Comparison of ENCODE assay signal across 14 cellular contexts in genomic region chr13:20090349-20090748, GRCh38.
DNase-seq lines count a peak whose midpoint lies in the region; ATAC-seq, FAIRE-seq and TF ChIP-seq lines count a peak whose summit lies in the region.
"Had no signal": no experiment of that assay in that cellular context is flagged by ENCODE, and none has a peak within 500 bp of the region (broad histone marks: within the 10 kb centered on the region; RNA-seq: fewer than 3 reads in every experiment).

No MANE protein-coding gene starts in this region.

- intact Hi-C loops in HepG2 (cut with micrococcal nuclease; ENCODE audit: unreplicated experiment), result loop anchor here (2.0 kb wide), 1 partner anchor 72 kb away; no protein-coding TSS in a partner anchor

- CTCF ChIA-PET in HEK293 (lab: Yijun Ruan, JAX), result interaction anchor here (1.0 to 1.3 kb wide), 2 partner anchors 21 to 73 kb away, joined by 3 read pairs; no protein-coding TSS in a partner anchor
- CTCF ChIA-PET in HepG2 (lab: Yijun Ruan, JAX; ENCODE audit: low intra/inter-chr PET ratio, low total read pairs), result no interaction called here

- no peak for ATAC-seq in HepG2
- no peak for ATAC-seq in stimulated activated naive B cell treated with anti-CD40 and anti-IgM and Interleukin-4, amounts not matched to agents 10 μg/mL and 1 μg/mL and 100 μg/mL, for 72 hours (replicated peaks)
- no peak for ATAC-seq in GM21360 (IDR thresholded peaks at IDR 0.05; ENCODE audit: unreplicated experiment)
- ATAC-seq: body of pancreas had no signal

- no peak overlapping the region for H2AFZ ChIP-seq in HepG2 (ENCODE audit: low read length)

- H3K9ac ChIP-seq in HepG2 (ENCODE audit: insufficient read depth, low read depth, low read length), result no peak overlapping the region

- H3K79me2 ChIP-seq in HepG2 (ENCODE audit: insufficient read depth, low read length), result no peaks in the 10 kb centered on the region

- H3K36me3 ChIP-seq in HEK293 (ENCODE audit: control insufficient read depth in 2 of 2, insufficient read depth in 1 of 2, low read length in 2 of 2) (peaks cover 0 to 9% of the 10 kb centered on the region in 2 experiments; a peak in 2 of 3 replicates), HepG2 (replicated peaks in 1 of 2; ENCODE audit: control insufficient read depth in 1 of 2, insufficient read depth in 2 of 2, low read length in 2 of 2) (peaks cover 0 to 4% of the 10 kb centered on the region in 2 experiments; a peak in 1 of 5 replicates)
- H3K36me3 ChIP-seq in effector memory CD4-positive, alpha-beta T cell (ENCODE audit: control insufficient read depth, insufficient read depth, low read length), result peaks cover 6% of the 10 kb centered on the region

- no peaks in the 10 kb centered on the region for H3K9me3 Mint-ChIP-seq in stimulated activated naive B cell treated with anti-CD40 and anti-IgM and Interleukin-4, amounts not matched to agents 10 μg/mL and 1 μg/mL and 100 μg/mL, for 72 hours
- H3K9me3 Mint-ChIP-seq: activated T-helper 2 cell treated with anti-CD3 and anti-CD28 coated beads, Interferon-gamma antibody, Interleukin-2, Interleukin-4, amounts not matched to agents 10 μg/mL and 5 μg/mL and 100 μg/mL, durations not matched to agents 14 hours and 24 hours and 36 hours; immature natural killer cell had no signal

- H3K27me3 Mint-ChIP-seq in stimulated activated naive B cell treated with anti-CD40 and anti-IgM and Interleukin-4, amounts not matched to agents 10 μg/mL and 1 μg/mL and 100 μg/mL, for 72 hours, result no peaks in the 10 kb centered on the region

- no peak for FAIRE-seq in HepG2 (lab: Jason Lieb, UNC)

- H3K4me2 ChIP-seq in HepG2 (ENCODE audit: low read depth, low read length), result no peak overlapping the region

- BruUV-seq in HepG2 (replicated peaks; lab: Mats Ljungman, UMichigan), result no TSS peak

- DNase-seq in CD1c-positive myeloid dendritic cell (ENCODE audit: extremely low spot score) (peak; percentile 19), SW480 (ENCODE audit: low spot score) (peak; percentile 32), HepG2 (ENCODE audit: low spot score) (no peak), NCI-H2196 (lab: John Stamatoyannopoulos, UW; ENCODE audit: unreplicated experiment) (no peak)
- no peak for DNase-seq in stimulated activated naive B cell treated with anti-CD40 and anti-IgM and Interleukin-4, amounts not matched to agents 10 μg/mL and 1 μg/mL and 100 μg/mL, for 72 hours
- no peak for DNase-seq in effector memory CD4-positive, alpha-beta T cell
- DNase-seq: activated CD4-positive, alpha-beta T cell treated with anti-CD3 and anti-CD28 coated beads for 1 hour; body of pancreas; EL had no signal

- in situ Hi-C loops in HepG2 (cut with HindIII; ENCODE audit: extremely low pct_ligation_motif_present, low pct_unique_long_range_greater_than_20kb), result no loop called here

- H4K20me1 ChIP-seq in HepG2 (ENCODE audit: insufficient read depth, low read length), result no peaks in the 10 kb centered on the region

- no peaks in the 10 kb centered on the region for H3K4me1 ChIP-seq in HEK293 (ENCODE audit: control insufficient read depth, insufficient read depth, low read length)
- no peaks in the 10 kb centered on the region for H3K4me1 ChIP-seq in HepG2 (ENCODE audit: insufficient read depth, low read length)
- no peaks in the 10 kb centered on the region for H3K4me1 ChIP-seq in effector memory CD4-positive, alpha-beta T cell (ENCODE audit: control insufficient read depth, insufficient read depth, low read length, poor library complexity, severe bottlenecking)
- H3K4me1 ChIP-seq: body of pancreas, esophagus muscularis mucosa had no signal

- no peak for TF ChIP-seq EP300 in HepG2 (IDR thresholded peaks at IDR 0.05; ENCODE audit: low read depth in 2 of 2, low read length in 2 of 2)
- no peak for TF ChIP-seq EP300 in HepG2 (CRISPR knock-in tag; IDR thresholded peaks at IDR 0.05; ENCODE audit: borderline replicate concordance)

- POLR2A ChIA-PET in HEK293 (lab: Yijun Ruan, JAX), result no interaction called here
- POLR2A ChIA-PET in HepG2 (lab: Yijun Ruan, JAX), result no interaction called here

- no peak for TF ChIP-seq RAD21 in HepG2 (CRISPR knock-in tag; IDR thresholded peaks at IDR 0.05)

- no peak overlapping the region for H3K27ac ChIP-seq in HEK293 (ENCODE audit: extremely low read depth, low read depth, low read length)
- no peak overlapping the region for H3K27ac ChIP-seq in HepG2 (ENCODE audit: extremely low read length, insufficient read depth, low read length)
- H3K27ac ChIP-seq in effector memory CD4-positive, alpha-beta T cell (ENCODE audit: insufficient read depth, low read length, poor library complexity, severe bottlenecking), result no peak overlapping the region
- H3K27ac ChIP-seq: body of pancreas, esophagus muscularis mucosa had no signal

- no peak overlapping the region for H3K4me3 Mint-ChIP-seq in stimulated activated naive B cell treated with anti-CD40 and anti-IgM and Interleukin-4, amounts not matched to agents 10 μg/mL and 1 μg/mL and 100 μg/mL, for 72 hours
- H3K4me3 Mint-ChIP-seq: immature natural killer cell had no signal

- no peak overlapping the region for H3K27ac Mint-ChIP-seq in stimulated activated naive B cell treated with anti-CD40 and anti-IgM and Interleukin-4, amounts not matched to agents 10 μg/mL and 1 μg/mL and 100 μg/mL, for 72 hours
- H3K27ac Mint-ChIP-seq: activated T-helper 2 cell treated with anti-CD3 and anti-CD28 coated beads, Interferon-gamma antibody, Interleukin-2, Interleukin-4, amounts not matched to agents 10 μg/mL and 5 μg/mL and 100 μg/mL, durations not matched to agents 14 hours and 24 hours and 36 hours had no signal

- TF ChIP-seq CTCF in HEK293 (tag by site-specific recombination; IDR thresholded peaks at IDR 0.05) (no peak), HepG2 (CRISPR knock-in tag; IDR thresholded peaks at IDR 0.05) (0 out of 2 replicates have a peak, but pooled peaks have one; percentile 11)

- no peak for TF ChIP-seq POLR2A in HepG2 (IDR thresholded peaks at IDR 0.05; ENCODE audit: insufficient read depth in 1 of 2, low read depth in 2 of 2, low read length in 2 of 2)

- H3K27me3 ChIP-seq in HepG2 (ENCODE audit: control insufficient read depth in 1 of 2, insufficient read depth in 2 of 2, low read length in 2 of 2), result no peaks in the 10 kb centered on the region
- no peaks in the 10 kb centered on the region for H3K27me3 ChIP-seq in effector memory CD4-positive, alpha-beta T cell (replicated peaks; ENCODE audit: control insufficient read depth, insufficient read depth, low read length, poor library complexity, severe bottlenecking)
- H3K27me3 ChIP-seq: body of pancreas, esophagus muscularis mucosa had no signal

- 95% methylated on average over 1 of the region's 1 CpG for WGBS in HepG2 (ENCODE audit: low lambda C conversion rate)

- peaks cover 9% of the 10 kb centered on the region in 2 donors for H3K36me3 Mint-ChIP-seq in stimulated activated naive B cell treated with anti-CD40 and anti-IgM and Interleukin-4, amounts not matched to agents 10 μg/mL and 1 μg/mL and 100 μg/mL, for 72 hours

- H3K9me3 ChIP-seq in HEK293 (ENCODE audit: control insufficient read depth, insufficient read depth, low read depth, low read length), result no peaks in the 10 kb centered on the region
- H3K9me3 ChIP-seq in HepG2 (ENCODE audit: low read length), result no peaks in the 10 kb centered on the region
- H3K9me3 ChIP-seq in effector memory CD4-positive, alpha-beta T cell (ENCODE audit: control insufficient read depth, low read length), result no peaks in the 10 kb centered on the region
- H3K9me3 ChIP-seq: body of pancreas, esophagus muscularis mucosa had no signal

- no peaks in the 10 kb centered on the region for H3K4me1 Mint-ChIP-seq in stimulated activated naive B cell treated with anti-CD40 and anti-IgM and Interleukin-4, amounts not matched to agents 10 μg/mL and 1 μg/mL and 100 μg/mL, for 72 hours
- H3K4me1 Mint-ChIP-seq: immature natural killer cell had no signal

- H3K4me3 ChIP-seq in HEK293 (ENCODE audit: low read depth, low read length) (no peak overlapping the region), HepG2 (replicated peaks in 1 of 3; ENCODE audit: insufficient read depth in 1 of 3, low read depth in 2 of 3, low read length in 3 of 3) (no peak overlapping the region)
- no peak overlapping the region for H3K4me3 ChIP-seq in effector memory CD4-positive, alpha-beta T cell (ENCODE audit: insufficient read depth, low read depth, low read length, poor library complexity, severe bottlenecking)
- H3K4me3 ChIP-seq: body of pancreas, esophagus muscularis mucosa had no signal

TF ChIP-seq in HEK293, 187 proteins besides CTCF, POLR2A, EP300 and RAD21:
- no peak for TF ChIP-seq ZFP41 (tag by site-specific recombination; IDR thresholded peaks at IDR 0.05; ENCODE audit: borderline replicate concordance)
- TF ChIP-seq ZNF654 (tag by site-specific recombination; IDR thresholded peaks at IDR 0.05; ENCODE audit: low read depth), result peak; percentile 39
TF ChIP-seq in HEK293: peak in this region for 1.

TF ChIP-seq in HepG2, 621 proteins besides CTCF, POLR2A, EP300 and RAD21:
- TF ChIP-seq STAG1 (CRISPR knock-in tag; IDR thresholded peaks at IDR 0.05), result peak; percentile 23; the same call in 1 of the 2 replicates
- TF ChIP-seq, protein P1, sequence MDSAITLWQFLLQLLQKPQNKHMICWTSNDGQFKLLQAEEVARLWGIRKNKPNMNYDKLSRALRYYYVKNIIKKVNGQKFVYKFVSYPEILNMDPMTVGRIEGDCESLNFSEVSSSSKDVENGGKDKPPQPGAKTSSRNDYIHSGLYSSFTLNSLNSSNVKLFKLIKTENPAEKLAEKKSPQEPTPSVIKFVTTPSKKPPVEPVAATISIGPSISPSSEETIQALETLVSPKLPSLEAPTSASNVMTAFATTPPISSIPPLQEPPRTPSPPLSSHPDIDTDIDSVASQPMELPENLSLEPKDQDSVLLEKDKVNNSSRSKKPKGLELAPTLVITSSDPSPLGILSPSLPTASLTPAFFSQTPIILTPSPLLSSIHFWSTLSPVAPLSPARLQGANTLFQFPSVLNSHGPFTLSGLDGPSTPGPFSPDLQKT (CRISPR knock-in tag; IDR thresholded peaks at IDR 0.05; ENCODE audit: borderline replicate concordance), result no peak

Comparison
In these comparisons a context has a peak if more than half of its experiments do, and no peak if none do; other contexts are left out.
1. DNase-seq: peak in CD1c-positive myeloid dendritic cell (single experiment) and SW480 (single experiment); none in HepG2 (single experiment), NCI-H2196 (single experiment), stimulated activated naive B cell treated with anti-CD40 and anti-IgM and Interleukin-4, amounts not matched to agents 10 μg/mL and 1 μg/mL and 100 μg/mL, for 72 hours (single experiment) and effector memory CD4-positive, alpha-beta T cell (0 of 3).